In genomic region chr7:159030490-159031134, GRCh38 we compare ENCODE assay signal across 7 cellular contexts.
DNase-seq lines count a peak whose midpoint lies in the region; ATAC-seq and TF ChIP-seq lines count a peak whose summit lies in the region.

No MANE protein-coding gene starts in this region.

- in situ Hi-C loops in astrocyte of the cerebellum (cut with HindIII; ENCODE audit: low sequenced_read_pairs) (no loop called here), gastrocnemius medialis (cut with MboI; ENCODE audit: low sequenced_read_pairs in 4 of 4) (no loop called here)

- H3K9me3 ChIP-seq in iPS-18a (ENCODE audit: control insufficient read depth, low read depth, low read length) = no peaks in the 10 kb centered on the region
- H3K9me3 ChIP-seq in gastrocnemius medialis = no peaks in the 10 kb centered on the region

- H3K36me3 ChIP-seq in iPS-18a (ENCODE audit: control insufficient read depth, low read depth, low read length) (no peaks in the 10 kb centered on the region), gastrocnemius medialis (no peaks in the 10 kb centered on the region)

- DNase-seq in NCI-H2227 (lab: John Stamatoyannopoulos, UW; ENCODE audit: unreplicated experiment) (peak; percentile 73), astrocyte of the cerebellum (ENCODE audit: low read depth) (no peak), gastrocnemius medialis (peak in 1 of 2 donors; percentile 57), AML-193 (lab: John Stamatoyannopoulos, UW) (no peak), EL (no peak)

- TF ChIP-seq CTCF in astrocyte of the cerebellum (IDR thresholded peaks at IDR 0.05; ENCODE audit: low read depth, low read length, missing control alignments) = no peak
- peak; percentile 25 to 62 (median 41) for TF ChIP-seq CTCF in gastrocnemius medialis (IDR thresholded peaks at IDR 0.05 in 4 of 5, conservative IDR thresholded peaks at IDR 0.05 in 1 of 5)

- H3K27me3 ChIP-seq in iPS-18a (ENCODE audit: control insufficient read depth, insufficient read depth, low read length) = peaks cover 5% of the 10 kb centered on the region
- H3K27me3 ChIP-seq in gastrocnemius medialis = no peaks in the 10 kb centered on the region

- H3K4me1 ChIP-seq in iPS-18a (ENCODE audit: control insufficient read depth, low read depth, low read length) = peaks cover 19% of the 10 kb centered on the region
- H3K4me1 ChIP-seq in gastrocnemius medialis = peaks cover 0 to 8% of the 10 kb centered on the region in 2 donors

- intact Hi-C loops in gastrocnemius medialis (cut with DNase I; ENCODE audit: low total_unique reads) = loop anchor here (5.0 kb wide), 1 partner anchor 112 kb away; the partner anchor contains the start of gene VIPR2

- ATAC-seq in GM19035 (IDR thresholded peaks at IDR 0.05; ENCODE audit: unreplicated experiment) (peak; percentile 52), gastrocnemius medialis (peak; percentile 72 to 85)

- TF ChIP-seq POLR2A in gastrocnemius medialis (IDR thresholded peaks at IDR 0.05) = no peak

- H3K27ac ChIP-seq in iPS-18a (ENCODE audit: low read length) (no peak overlapping the region), gastrocnemius medialis (peak overlapping the region; percentile 47 to 78 (median 66))

- H3K9ac ChIP-seq in iPS-18a (ENCODE audit: low read length) = peak overlapping the region; percentile 57

- H3K4me3 ChIP-seq in astrocyte of the cerebellum (ENCODE audit: low read depth, low read length) (peak overlapping the region; percentile 32), iPS-18a (ENCODE audit: low read length) (peak overlapping the region; percentile 76), gastrocnemius medialis (peak overlapping the region; percentile 60 to 82 (median 68))
